In genomic region chr3:22029480-22029879, GRCh38 we compare ENCODE assay signal across 33 cellular contexts.
DNase-seq lines count a peak whose midpoint lies in the region; ATAC-seq, FAIRE-seq and TF ChIP-seq lines count a peak whose summit lies in the region.
"Had no signal": no experiment of that assay in that cellular context is flagged by ENCODE, and none has a peak within 500 bp of the region (broad histone marks: within the 10 kb centered on the region; RNA-seq: fewer than 3 reads in every experiment).

No MANE protein-coding gene starts in this region.

- no peaks in the 10 kb centered on the region for H4K20me1 ChIP-seq in HepG2 (ENCODE audit: insufficient read depth, low read length)
- H4K20me1 ChIP-seq in GM12878 (ENCODE audit: control insufficient read depth, insufficient read depth), result no peaks in the 10 kb centered on the region
- no peaks in the 10 kb centered on the region for H4K20me1 ChIP-seq in K562 (replicated peaks; ENCODE audit: control insufficient read depth, insufficient read depth, low read length)
- no peaks in the 10 kb centered on the region for H4K20me1 ChIP-seq in hepatocyte (ENCODE audit: insufficient read depth, poor library complexity, severe bottlenecking)
- H4K20me1 ChIP-seq: BLaER1; BLaER1 treated with 17β-estradiol and CSF1 and Interleukin-3, amounts not matched to agents 10 nM and 100 nM had no signal

- H2AFZ ChIP-seq in HepG2 (ENCODE audit: low read length) (no peak overlapping the region), GM12878 (ENCODE audit: control insufficient read depth, low read depth, low read length) (no peak overlapping the region), K562 (ENCODE audit: low read depth, low read length) (no peak overlapping the region), hepatocyte (no peak overlapping the region)

- H3K79me2 ChIP-seq in HepG2 (ENCODE audit: insufficient read depth, low read length), result no peaks in the 10 kb centered on the region
- no peaks in the 10 kb centered on the region for H3K79me2 ChIP-seq in GM12878 (ENCODE audit: control insufficient read depth, insufficient read depth, low read length)
- no peaks in the 10 kb centered on the region for H3K79me2 ChIP-seq in K562 (ENCODE audit: control insufficient read depth, insufficient read depth, low read length)
- H3K79me2 ChIP-seq in hepatocyte, result no peaks in the 10 kb centered on the region

- H3K27ac ChIP-seq in HepG2 (ENCODE audit: extremely low read length, insufficient read depth, low read length) (no peak overlapping the region), right lobe of liver (no peak overlapping the region), A549 (no peak overlapping the region), GM12878 (ENCODE audit: control insufficient read depth, insufficient read depth) (no peak overlapping the region), K562 (ENCODE audit: extremely low read depth, low read depth, low read length) (no peak overlapping the region), hepatocyte (no peak overlapping the region)
- H3K27ac ChIP-seq: 22Rv1; BLaER1; BLaER1 treated with 17β-estradiol and CSF1 and Interleukin-3, amounts not matched to agents 10 nM and 100 nM; C4-2B had no signal

- TF ChIP-seq POLR2A in HepG2 (IDR thresholded peaks at IDR 0.05; ENCODE audit: insufficient read depth in 1 of 2, low read depth in 2 of 2, low read length in 2 of 2), result no peak
- no peak for TF ChIP-seq POLR2A in right lobe of liver (IDR thresholded peaks at IDR 0.05)
- TF ChIP-seq POLR2A in A549 (IDR thresholded peaks at IDR 0.05; ENCODE audit: low read length), result no peak
- TF ChIP-seq POLR2A in GM12878 (IDR thresholded peaks at IDR 0.05; ENCODE audit: low read depth, low read length), result no peak
- no peak for TF ChIP-seq POLR2A in K562 (conservative IDR thresholded peaks at IDR 0.05)

- intact Hi-C loops in HepG2 (cut with micrococcal nuclease; ENCODE audit: unreplicated experiment) (no loop called here), right lobe of liver (cut with DNase I) (no loop called here), GM12878 (cut with micrococcal nuclease; ENCODE audit: unreplicated experiment) (no loop called here), K562 (cut with micrococcal nuclease) (no loop called here)

- FAIRE-seq in HepG2 (lab: Jason Lieb, UNC), result no peak
- FAIRE-seq in A549 (lab: Jason Lieb, UNC), result no peak
- no peak for FAIRE-seq in GM12878 (lab: Jason Lieb, UNC)
- no peak for FAIRE-seq in K562 (lab: Jason Lieb, UNC)
- FAIRE-seq: A204.1, D721Med had no signal

- H3K9me3 ChIP-seq in HepG2 (ENCODE audit: low read length) (peaks cover 17% of the 10 kb centered on the region), right lobe of liver (no peaks in the 10 kb centered on the region), A549 (no peaks in the 10 kb centered on the region), GM12878 (replicated peaks; ENCODE audit: control insufficient read depth, insufficient read depth, low read length) (no peaks in the 10 kb centered on the region), K562 (replicated peaks; ENCODE audit: control insufficient read depth, insufficient read depth, low read depth, low read length) (no peaks in the 10 kb centered on the region; the same call in 1 of the 2 replicates), hepatocyte (ENCODE audit: low read depth) (no peaks in the 10 kb centered on the region)
- H3K9me3 ChIP-seq: BE2C; BLaER1; BLaER1 treated with 17β-estradiol and CSF1 and Interleukin-3, amounts not matched to agents 10 nM and 100 nM; Caco-2 had no signal

- TF ChIP-seq CTCF in HepG2 (CRISPR knock-in tag; IDR thresholded peaks at IDR 0.05) (no peak), right lobe of liver (IDR thresholded peaks at IDR 0.05) (no peak), A549 (IDR thresholded peaks at IDR 0.05) (no peak), GM12878 (IDR thresholded peaks at IDR 0.05 in 2 of 3, conservative IDR thresholded peaks at IDR 0.05 in 1 of 3; ENCODE audit: control insufficient read depth in 2 of 3, extremely low read depth in 1 of 3, insufficient read depth in 1 of 3, low read depth in 3 of 3, low read length in 3 of 3) (no peak), K562 (IDR thresholded peaks at IDR 0.05 in 2 of 3, conservative IDR thresholded peaks at IDR 0.05 in 1 of 3; ENCODE audit: insufficient read depth in 2 of 3, low read depth in 1 of 3, low read length in 3 of 3) (no peak), hepatocyte (IDR thresholded peaks at IDR 0.05; ENCODE audit: poor library complexity) (no peak)

- SMC1A ChIA-PET in GM12878 (lab: Charles Lee; ENCODE audit: uncharacterized antibody, unreplicated experiment), result no interaction called here

- H3K27me3 ChIP-seq in HepG2 (ENCODE audit: control insufficient read depth in 1 of 2, insufficient read depth in 2 of 2, low read length in 2 of 2) (no peaks in the 10 kb centered on the region), right lobe of liver (no peaks in the 10 kb centered on the region), GM12878 (replicated peaks in 1 of 2; ENCODE audit: control insufficient read depth in 2 of 2, insufficient read depth in 2 of 2, low read length in 1 of 2) (no peaks in the 10 kb centered on the region), K562 (ENCODE audit: control insufficient read depth in 2 of 2, insufficient read depth in 2 of 2, low read length in 2 of 2) (no peaks in the 10 kb centered on the region), hepatocyte (no peaks in the 10 kb centered on the region)
- H3K27me3 ChIP-seq: BE2C; BLaER1; BLaER1 treated with 17β-estradiol and CSF1 and Interleukin-3, amounts not matched to agents 10 nM and 100 nM had no signal

- no peak overlapping the region for H3K9ac ChIP-seq in HepG2 (ENCODE audit: insufficient read depth, low read depth, low read length)
- no peak overlapping the region for H3K9ac ChIP-seq in GM12878 (ENCODE audit: control insufficient read depth, insufficient read depth, low read length)
- H3K9ac ChIP-seq in K562 (ENCODE audit: insufficient read depth in 1 of 2, low read depth in 2 of 2, low read length in 2 of 2), result no peak overlapping the region
- H3K9ac ChIP-seq: BLaER1; BLaER1 treated with 17β-estradiol and CSF1 and Interleukin-3, amounts not matched to agents 10 nM and 100 nM had no signal

- POLR2A ChIA-PET in HepG2 (lab: Yijun Ruan, JAX) (no interaction called here), A549 (lab: Yijun Ruan, JAX) (no interaction called here), GM12878 (lab: Charles Lee) (no interaction called here), K562 (lab: Yijun Ruan, JAX) (no interaction called here)

- TF ChIP-seq EP300 in HepG2 (IDR thresholded peaks at IDR 0.05; ENCODE audit: low read depth in 2 of 2, low read length in 2 of 2) (no peak), HepG2 (CRISPR knock-in tag; IDR thresholded peaks at IDR 0.05; ENCODE audit: borderline replicate concordance) (no peak), A549 (IDR thresholded peaks at IDR 0.05) (no peak), GM12878 (IDR thresholded peaks at IDR 0.05; ENCODE audit: borderline replicate concordance in 1 of 2, control insufficient read depth in 1 of 2, low read depth in 2 of 2, low read length in 2 of 2) (no peak), K562 (IDR thresholded peaks at IDR 0.05; ENCODE audit: low read length) (no peak)

- H3K4me3 ChIP-seq in HepG2 (replicated peaks in 1 of 3; ENCODE audit: insufficient read depth in 1 of 3, low read depth in 2 of 3, low read length in 3 of 3) (no peak overlapping the region), right lobe of liver (no peak overlapping the region), A549 (no peak overlapping the region), GM12878 (no peak overlapping the region), K562 (no peak overlapping the region), hepatocyte (no peak overlapping the region)
- H3K4me3 ChIP-seq: BLaER1; BLaER1 treated with 17β-estradiol and CSF1 and Interleukin-3, amounts not matched to agents 10 nM and 100 nM had no signal

- RAD21 ChIA-PET in GM12878 (lab: Charles Lee; ENCODE audit: unreplicated experiment), result no interaction called here

- CTCF ChIA-PET in HepG2 (lab: Yijun Ruan, JAX; ENCODE audit: low intra/inter-chr PET ratio, low total read pairs) (no interaction called here), A549 (lab: Yijun Ruan, JAX) (no interaction called here), GM12878 (lab: Yijun Ruan, JAX) (no interaction called here), K562 (lab: Yijun Ruan, JAX; ENCODE audit: low intra/inter-chr PET ratio) (no interaction called here)

- in situ Hi-C loops in HepG2 (cut with HindIII; ENCODE audit: extremely low pct_ligation_motif_present, low pct_unique_long_range_greater_than_20kb) (no loop called here), GM12878 (cut with MboI) (no loop called here), K562 (cut with MboI) (no loop called here)

- WGBS in HepG2 (ENCODE audit: low lambda C conversion rate), result 3% methylated on average over 4 of the region's 4 CpGs
- WGBS in right lobe of liver (ENCODE audit: insufficient coverage, low coverage, low lambda C conversion rate, missing lambda C conversion rate), result 73% methylated on average over 4 of the region's 4 CpGs
- WGBS in A549 (ENCODE audit: missing lambda C conversion rate), result 1% methylated on average over 4 of the region's 4 CpGs
- 9% methylated on average over 4 of the region's 4 CpGs for WGBS in GM12878 (ENCODE audit: insufficient coverage, insufficient replicate concordance, low lambda C conversion rate, missing lambda C conversion rate)
- 0% methylated on average over 4 of the region's 4 CpGs for WGBS in K562 (ENCODE audit: insufficient coverage, low coverage, missing lambda C conversion rate)
- 85% methylated on average over 4 of the region's 4 CpGs for WGBS in hepatocyte (ENCODE audit: low lambda C conversion rate, missing lambda C conversion rate)

- no peak for DNase-seq in HepG2 (ENCODE audit: low spot score)
- no peak for DNase-seq in right lobe of liver
- no peak for DNase-seq in A549 (ENCODE audit: low read depth in 1 of 2, low spot score in 1 of 2)
- DNase-seq in GM12878 (ENCODE audit: low read depth, low spot score), result no peak
- no peak for DNase-seq in K562 (ENCODE audit: extremely low read depth in 1 of 4, low spot score in 3 of 4)
- no peak for DNase-seq in hepatocyte (ENCODE audit: low spot score)
- no peak for DNase-seq in stimulated activated CD4-positive, alpha-beta T cell treated with anti-CD3 and anti-CD28 coated beads, Interleukin-4, amount 100 ng/mL, for 1 hour
- DNase-seq: 8988T; ACHN; AML-193; BE2C; C1 segment of cervical spinal cord; Caco-2; Calu3; CD4-positive, alpha-beta T cell; CD4-positive, CD25-positive, alpha-beta regulatory T cell; CD8-positive, alpha-beta memory T cell; CD8-positive, alpha-beta T cell; COR-L47; DMS 273 treated with DMSO at 0.1 percent for 48 hours; DMS153; DMS53; DMS79; DMS79 treated with DMSO at 0.1 percent for 48 hours; DND-41; EL had no signal

- H3K4me1 ChIP-seq in HepG2 (ENCODE audit: insufficient read depth, low read length) (no peaks in the 10 kb centered on the region), right lobe of liver (no peaks in the 10 kb centered on the region), A549 (no peaks in the 10 kb centered on the region), GM12878 (ENCODE audit: control insufficient read depth, insufficient read depth, low read length) (no peaks in the 10 kb centered on the region), K562 (replicated peaks in 1 of 2; ENCODE audit: control insufficient read depth in 2 of 2, insufficient read depth in 2 of 2, low read length in 2 of 2) (no peaks in the 10 kb centered on the region), hepatocyte (ENCODE audit: insufficient read depth) (no peaks in the 10 kb centered on the region)
- H3K4me1 ChIP-seq: BE2C; BLaER1; BLaER1 treated with 17β-estradiol and CSF1 and Interleukin-3, amounts not matched to agents 10 nM and 100 nM; Caco-2 had no signal

- TF ChIP-seq RAD21 in HepG2 (CRISPR knock-in tag; IDR thresholded peaks at IDR 0.05) (no peak), A549 (conservative IDR thresholded peaks at IDR 0.05 in 1 of 2, IDR thresholded peaks at IDR 0.05 in 1 of 2) (no peak), GM12878 (IDR thresholded peaks at IDR 0.05; ENCODE audit: insufficient read depth, low read depth, low read length) (no peak), K562 (CRISPR knock-in tag; conservative IDR thresholded peaks at IDR 0.05 in 1 of 2, IDR thresholded peaks at IDR 0.05 in 1 of 2) (no peak)

- BruUV-seq in HepG2 (replicated peaks; lab: Mats Ljungman, UMichigan) (no TSS peak), GM12878 (replicated peaks; lab: Mats Ljungman, UMichigan) (no TSS peak), K562 (replicated peaks; lab: Mats Ljungman, UMichigan) (no TSS peak)

- no peak overlapping the region for H3K4me2 ChIP-seq in HepG2 (ENCODE audit: low read depth, low read length)
- no peak overlapping the region for H3K4me2 ChIP-seq in A549
- no peak overlapping the region for H3K4me2 ChIP-seq in GM12878 (ENCODE audit: control insufficient read depth, insufficient read depth)
- no peak overlapping the region for H3K4me2 ChIP-seq in K562 (ENCODE audit: insufficient read depth, low read length)
- H3K4me2 ChIP-seq in hepatocyte, result no peak overlapping the region
- H3K4me2 ChIP-seq: BLaER1; BLaER1 treated with 17β-estradiol and CSF1 and Interleukin-3, amounts not matched to agents 10 nM and 100 nM had no signal

- no peaks in the 10 kb centered on the region for H3K9me2 ChIP-seq in hepatocyte (replicated peaks; ENCODE audit: insufficient read depth)

- ATAC-seq in HepG2 (no peak), right lobe of liver (no peak), A549 (no peak), GM12878 (no peak), K562 (no peak), HG02678 (IDR thresholded peaks at IDR 0.05; ENCODE audit: unreplicated experiment) (no peak)
- ATAC-seq: CD8-positive, alpha-beta T cell had no signal

- H3K36me3 ChIP-seq in HepG2 (replicated peaks in 1 of 2; ENCODE audit: control insufficient read depth in 1 of 2, insufficient read depth in 2 of 2, low read length in 2 of 2), result no peaks in the 10 kb centered on the region
- H3K36me3 ChIP-seq in right lobe of liver, result no peaks in the 10 kb centered on the region
- H3K36me3 ChIP-seq in GM12878 (ENCODE audit: control insufficient read depth in 2 of 2, insufficient read depth in 2 of 2, low read length in 1 of 2), result no peaks in the 10 kb centered on the region
- no peaks in the 10 kb centered on the region for H3K36me3 ChIP-seq in K562 (ENCODE audit: control insufficient read depth, insufficient read depth, low read length)
- H3K36me3 ChIP-seq in hepatocyte (replicated peaks; ENCODE audit: insufficient read depth, low read depth), result no peaks in the 10 kb centered on the region
- H3K36me3 ChIP-seq: BE2C; BLaER1; BLaER1 treated with 17β-estradiol and CSF1 and Interleukin-3, amounts not matched to agents 10 nM and 100 nM had no signal

- no peaks in the 10 kb centered on the region for H3K9me1 ChIP-seq in K562 (ENCODE audit: control insufficient read depth, insufficient read depth, low read length)

Comparison
In these comparisons a context has a peak if more than half of its experiments do, and no peak if none do; other contexts are left out.
1. Of the 241 proteins assayed by ChIP-seq in both HepG2 and K562: peak only in HepG2: none; only in K562: TFE3; in both: RAD51; in neither: 239.